8 cellular contexts compared by ENCODE assay signal in genomic region chr5:65722575-65723424, GRCh38. TPM values are rescaled to one million over a fixed set of nuclear protein-coding genes. Genes with fewer than 3 reads are reported as not detected.
A peak's percentile ranks its signal among the peaks of the same experiment; 100 is the strongest.
DNase-seq lines count a peak whose midpoint lies in the region; ATAC-seq and FAIRE-seq lines count a peak whose summit lies in the region.

No MANE protein-coding gene starts in this region.

- peak overlapping the region; percentile 82 to 98 for H3K4me3 ChIP-seq in small intestine (ENCODE audit: low read depth in 1 of 2, low read length in 2 of 2)

- FAIRE-seq in small intestine (lab: Jason Lieb, UNC), result no peak

- H3K36me3 ChIP-seq in small intestine (ENCODE audit: control insufficient read depth in 2 of 2, insufficient read depth in 2 of 2, low read length in 2 of 2), result no peaks in the 10 kb centered on the region

- peak overlapping the region in 1 of 2 donors; percentile 33 for H3K27ac ChIP-seq in small intestine (ENCODE audit: low read depth in 1 of 2, low read length in 1 of 2)

- DNase-seq in NCI-H2196 (lab: John Stamatoyannopoulos, UW; ENCODE audit: unreplicated experiment), result peak; percentile 11
- DNase-seq in NCI-H2196 treated with DMSO at 0.1 percent for 48 hours (lab: John Stamatoyannopoulos, UW; ENCODE audit: unreplicated experiment), result no peak
- DNase-seq in HT1080 (ENCODE audit: low read depth), result peak; percentile 52
- peak; percentile 85 for DNase-seq in RKO (ENCODE audit: low spot score)
- DNase-seq in cerebellar cortex (ENCODE audit: low spot score), result peak; percentile 68
- peak; percentile 71 for DNase-seq in islet precursor cell
- peak; percentile 6 for DNase-seq in small intestine

- no peaks in the 10 kb centered on the region for H3K4me1 ChIP-seq in small intestine (ENCODE audit: control insufficient read depth in 2 of 2, insufficient read depth in 1 of 2, low read depth in 1 of 2, low read length in 1 of 2)

- WGBS in small intestine, 3 donors, result 5 to 13% (median 12%) methylated on average over 23 to 29 of the region's 29 CpGs

- no peak for ATAC-seq in HG03521 (IDR thresholded peaks at IDR 0.05; ENCODE audit: unreplicated experiment)

- H3K9me3 ChIP-seq in small intestine (ENCODE audit: control insufficient read depth, low read depth), result no peaks in the 10 kb centered on the region

- H3K27me3 ChIP-seq in small intestine (ENCODE audit: control insufficient read depth in 2 of 2, insufficient read depth in 2 of 2, low read length in 2 of 2), result no peaks in the 10 kb centered on the region

RNA-seq across cellular contexts. Expression of gene NLN, which starts 0.8 kb away (rescaled TPM):
- 31.9 and 33.2 TPM in 2 replicates for total RNA-seq in HT1080 (2014; rRNA removed; shearing (Covaris generic))
- polyA plus RNA-seq in HT1080 (2015; cell fraction: cytosol; rRNA removed), result 22.1 and 22.8 TPM in 2 replicates
- 21.5 and 22.4 TPM in 2 replicates for polyA plus RNA-seq in HT1080 (2015; cell fraction: nucleus; rRNA removed)
- polyA plus RNA-seq in small intestine, result 10 to 100 TPM in 1 of 3 donors, 1 to 10 TPM in 2; 2.2 to 10.8 (median 4.5) TPM

RNA-seq across cellular contexts. Expression of gene SGTB, which starts 0.9 kb away (rescaled TPM):
- total RNA-seq in HT1080 (2014; rRNA removed; shearing (Covaris generic)), result 5.2 and 6.4 TPM in 2 replicates
- 4.6 and 4.9 TPM in 2 replicates for polyA plus RNA-seq in HT1080 (2015; cell fraction: cytosol; rRNA removed)
- 4.2 and 4.4 TPM in 2 replicates for polyA plus RNA-seq in HT1080 (2015; cell fraction: nucleus; rRNA removed)
- 1 to 10 TPM in 1 of 3 donors, under 1 TPM in 1, not detected in 1; 0.81 to 2.1 TPM for polyA plus RNA-seq in small intestine
